15 cellular contexts compared by ENCODE assay signal in genomic region chr9:111915425-111915758, GRCh38. TPM values are rescaled to one million over a fixed set of nuclear protein-coding genes. Genes with fewer than 3 reads are reported as not detected.
DNase-seq lines count a peak whose midpoint lies in the region; ATAC-seq, FAIRE-seq and TF ChIP-seq lines count a peak whose summit lies in the region.
"Had no signal": no experiment of that assay in that cellular context is flagged by ENCODE, and none has a peak within 500 bp of the region (broad histone marks: within the 10 kb centered on the region; RNA-seq: fewer than 3 reads in every experiment).

No MANE protein-coding gene starts in this region.

- BruUV-seq in A673 (replicated peaks; lab: Mats Ljungman, UMichigan), result no TSS peak

- CTCF ChIA-PET in CD8-positive, alpha-beta T cell (lab: Charles Lee), result interaction anchor here (1.4 kb wide), 1 partner anchor 10 kb away, joined by 3 read pairs; no protein-coding TSS in a partner anchor
- CTCF ChIA-PET in activated CD8-positive, alpha-beta T cell treated with anti-CD3 and anti-CD28 coated beads for 36 hours (lab: Charles Lee), result interaction anchor here (0.6 to 2.5 kb wide), 15 partner anchors 10 to 160 kb away, joined by 3 to 15 read pairs (median 4); partner anchors contain the start of gene UGCG
- CTCF ChIA-PET in A673 (lab: Charles Lee), result no interaction called here

- H3F3A ChIP-seq in GM23248 (ENCODE audit: insufficient read depth), result peaks cover 71% of the 10 kb centered on the region

- intact Hi-C loops in CD8-positive, alpha-beta T cell (cut with DNase I, micrococcal nuclease), result loop anchor here in 1 of 2 experiments (2.0 to 10.0 kb wide), 2 partner anchors 19 to 91 kb away; partner anchors contain the start of gene UGCG
- intact Hi-C loops in activated CD8-positive, alpha-beta T cell treated with anti-CD3 and anti-CD28 coated beads for 36 hours (cut with micrococcal nuclease), result loop anchor here (10.0 kb wide), 1 partner anchor 151 kb away; no protein-coding TSS in a partner anchor
- intact Hi-C loops in kidney (cut with DNase I) (no loop called here), A673 (cut with micrococcal nuclease; ENCODE audit: unreplicated experiment) (no loop called here)

- H3K36me3 Mint-ChIP-seq in CD8-positive, alpha-beta T cell, result peaks cover 36% of the 10 kb centered on the region
- H3K36me3 Mint-ChIP-seq in activated CD8-positive, alpha-beta T cell treated with anti-CD3 and anti-CD28 coated beads for 36 hours (ENCODE audit: low read depth), result peaks cover 41% of the 10 kb centered on the region
- H3K36me3 Mint-ChIP-seq in mesothelial cell of epicardium (peaks cover 13% of the 10 kb centered on the region), nephron progenitor cell (ENCODE audit: low read depth) (peaks cover 47% of the 10 kb centered on the region)

- peaks cover 64% of the 10 kb centered on the region for H3K4me1 Mint-ChIP-seq in CD8-positive, alpha-beta T cell (ENCODE audit: low read depth)
- H3K4me1 Mint-ChIP-seq in activated CD8-positive, alpha-beta T cell treated with anti-CD3 and anti-CD28 coated beads for 36 hours (ENCODE audit: low read depth), result peaks cover 65% of the 10 kb centered on the region
- H3K4me1 Mint-ChIP-seq in mesothelial cell of epicardium, result peaks cover 17% of the 10 kb centered on the region
- H3K4me1 Mint-ChIP-seq in nephron progenitor cell, result no peaks in the 10 kb centered on the region

- H3K27ac Mint-ChIP-seq in CD8-positive, alpha-beta T cell, result peak overlapping the region; percentile 9
- peak overlapping the region; percentile 96 for H3K27ac Mint-ChIP-seq in activated CD8-positive, alpha-beta T cell treated with anti-CD3 and anti-CD28 coated beads for 36 hours
- H3K27ac Mint-ChIP-seq in mesothelial cell of epicardium (peak overlapping the region; percentile 62), nephron progenitor cell (no peak overlapping the region)

- TF ChIP-seq CTCF in CD8-positive, alpha-beta T cell (IDR thresholded peaks at IDR 0.05), result no peak
- TF ChIP-seq CTCF in activated CD8-positive, alpha-beta T cell treated with anti-CD3 and anti-CD28 coated beads for 36 hours (IDR thresholded peaks at IDR 0.05), result no peak
- TF ChIP-seq CTCF in mesothelial cell of epicardium (IDR thresholded peaks at IDR 0.05; ENCODE audit: unreplicated experiment), result no peak
- no peak for TF ChIP-seq CTCF in kidney (IDR thresholded peaks at IDR 0.05; ENCODE audit: borderline replicate concordance, extremely low read depth, insufficient read depth)
- no peak for TF ChIP-seq CTCF in A673 (conservative IDR thresholded peaks at IDR 0.05; ENCODE audit: low read depth, low read length)
- TF ChIP-seq CTCF in nephron progenitor cell (IDR thresholded peaks at IDR 0.05), result no peak

- H3K4me1 ChIP-seq in CD8-positive, alpha-beta T cell (ENCODE audit: insufficient read depth, low read length), result peaks cover 46% of the 10 kb centered on the region
- H3K4me1 ChIP-seq in GM23248 (ENCODE audit: insufficient read depth) (peaks cover 44% of the 10 kb centered on the region), kidney (ENCODE audit: control insufficient read depth in 1 of 2, insufficient read depth in 1 of 2, low read depth in 1 of 2, low read length in 2 of 2) (peaks cover 6 to 19% of the 10 kb centered on the region in 2 donors), A673 (ENCODE audit: insufficient read depth, low read length, poor library complexity, severe bottlenecking) (peaks cover 11% of the 10 kb centered on the region)

- H3K36me3 ChIP-seq in CD8-positive, alpha-beta T cell (ENCODE audit: insufficient read depth, low read length), result no peaks in the 10 kb centered on the region
- peaks cover 61% of the 10 kb centered on the region for H3K36me3 ChIP-seq in GM23248 (ENCODE audit: low read depth)
- peaks cover 0 to 3% of the 10 kb centered on the region in 2 donors for H3K36me3 ChIP-seq in kidney (ENCODE audit: control insufficient read depth in 1 of 2, insufficient read depth in 2 of 2, low read length in 2 of 2)
- H3K36me3 ChIP-seq in A673 (ENCODE audit: insufficient read depth, low read length, poor library complexity, severe bottlenecking), result no peaks in the 10 kb centered on the region
- H3K36me3 ChIP-seq: right atrium auricular region had no signal

- H4K20me1 ChIP-seq in GM23248 (ENCODE audit: insufficient read depth), result peaks cover 43% of the 10 kb centered on the region

- 100% methylated on average over 3 of the region's 3 CpGs for WGBS in GM23248 (ENCODE audit: low coverage in 1 of 2, low lambda C conversion rate in 2 of 2, missing lambda C conversion rate in 2 of 2), 2 experiments

- no peak overlapping the region for H3K9ac ChIP-seq in GM23248
- H3K9ac ChIP-seq in kidney (ENCODE audit: low read length in 2 of 2), result no peak overlapping the region

- no peak overlapping the region for H3K4me3 ChIP-seq in CD8-positive, alpha-beta T cell (ENCODE audit: low read depth, low read length)
- H3K4me3 ChIP-seq in GM23248 (0 out of 2 replicates have a peak overlapping the region, but pooled peaks have one; percentile 3), kidney (ENCODE audit: low read length in 2 of 2) (no peak overlapping the region), A673 (ENCODE audit: low read depth, low read length, poor library complexity, severe bottlenecking) (no peak overlapping the region)
- H3K4me3 ChIP-seq: right atrium auricular region had no signal

- H2AFZ ChIP-seq in GM23248, result no peak overlapping the region

- in situ Hi-C loops in GM23248 (cut with MboI), result no loop called here

- no peak for FAIRE-seq in kidney (lab: Jason Lieb, UNC)

- no peaks in the 10 kb centered on the region for H3K27me3 Mint-ChIP-seq in CD8-positive, alpha-beta T cell (ENCODE audit: low read depth)
- H3K27me3 Mint-ChIP-seq in activated CD8-positive, alpha-beta T cell treated with anti-CD3 and anti-CD28 coated beads for 36 hours, result no peaks in the 10 kb centered on the region
- H3K27me3 Mint-ChIP-seq in mesothelial cell of epicardium (ENCODE audit: low read depth) (no peaks in the 10 kb centered on the region), nephron progenitor cell (ENCODE audit: low read depth, poor library complexity) (no peaks in the 10 kb centered on the region)

- no peak overlapping the region for H3K27ac ChIP-seq in CD8-positive, alpha-beta T cell (ENCODE audit: low read depth, low read length)
- no peak overlapping the region for H3K27ac ChIP-seq in GM23248
- no peak overlapping the region for H3K27ac ChIP-seq in kidney (ENCODE audit: low read depth in 2 of 2, low read length in 2 of 2)
- no peak overlapping the region for H3K27ac ChIP-seq in A673 (ENCODE audit: low read depth, low read length, poor library complexity, severe bottlenecking)
- H3K27ac ChIP-seq: right atrium auricular region had no signal

- H3K9me3 ChIP-seq in CD8-positive, alpha-beta T cell (ENCODE audit: low read length), result no peaks in the 10 kb centered on the region
- no peaks in the 10 kb centered on the region for H3K9me3 ChIP-seq in GM23248 (ENCODE audit: low read depth)
- H3K9me3 ChIP-seq in kidney (ENCODE audit: control insufficient read depth in 1 of 2, low read length in 2 of 2), result no peaks in the 10 kb centered on the region
- no peaks in the 10 kb centered on the region for H3K9me3 ChIP-seq in A673 (ENCODE audit: low read depth, low read length, poor library complexity, severe bottlenecking)
- H3K9me3 ChIP-seq: right atrium auricular region had no signal

- H3K79me2 ChIP-seq in GM23248 (ENCODE audit: insufficient read depth), result peaks cover 99% of the 10 kb centered on the region

- no peaks in the 10 kb centered on the region for H3K9me3 Mint-ChIP-seq in CD8-positive, alpha-beta T cell
- no peaks in the 10 kb centered on the region for H3K9me3 Mint-ChIP-seq in activated CD8-positive, alpha-beta T cell treated with anti-CD3 and anti-CD28 coated beads for 36 hours
- H3K9me3 Mint-ChIP-seq in mesothelial cell of epicardium, result no peaks in the 10 kb centered on the region
- H3K9me3 Mint-ChIP-seq in nephron progenitor cell, result no peaks in the 10 kb centered on the region
- H3K9me3 Mint-ChIP-seq: nephron had no signal

- ATAC-seq in CD8-positive, alpha-beta T cell, result no peak
- peak; percentile 25 for ATAC-seq in activated CD8-positive, alpha-beta T cell treated with anti-CD3 and anti-CD28 coated beads for 36 hours
- ATAC-seq: left colon had no signal

- H3K4me2 ChIP-seq in GM23248 (ENCODE audit: unreplicated experiment), result no peak overlapping the region

- H3K4me3 Mint-ChIP-seq in CD8-positive, alpha-beta T cell, result peak overlapping the region; percentile 16
- H3K4me3 Mint-ChIP-seq in activated CD8-positive, alpha-beta T cell treated with anti-CD3 and anti-CD28 coated beads for 36 hours, result peak overlapping the region; percentile 61
- no peak overlapping the region for H3K4me3 Mint-ChIP-seq in mesothelial cell of epicardium
- H3K4me3 Mint-ChIP-seq in nephron progenitor cell, result no peak overlapping the region
- H3K4me3 Mint-ChIP-seq: nephron had no signal

- H3K27me3 ChIP-seq in CD8-positive, alpha-beta T cell (ENCODE audit: insufficient read depth, low read length), result no peaks in the 10 kb centered on the region
- H3K27me3 ChIP-seq in GM23248 (replicated peaks; ENCODE audit: insufficient read depth) (no peaks in the 10 kb centered on the region), A673 (replicated peaks; ENCODE audit: insufficient read depth, low read depth, low read length, poor library complexity) (no peaks in the 10 kb centered on the region)
- H3K27me3 ChIP-seq: right atrium auricular region had no signal

- no peaks in the 10 kb centered on the region for H3K9me2 ChIP-seq in GM23248 (ENCODE audit: insufficient read depth)

- POLR2A ChIA-PET in CD8-positive, alpha-beta T cell (lab: Charles Lee), result interaction anchor here (1.0 to 1.7 kb wide), 3 partner anchors 11 to 19 kb away, joined by 3 to 4 read pairs (median 3); partner anchors contain the start of gene UGCG
- POLR2A ChIA-PET in activated CD8-positive, alpha-beta T cell treated with anti-CD3 and anti-CD28 coated beads for 36 hours (lab: Charles Lee), result interaction anchor here (0.6 to 3.5 kb wide), 12 partner anchors 11 to 464 kb away, joined by 3 to 19 read pairs (median 4); partner anchors contain the start of genes HSDL2 and UGCG
- POLR2A ChIA-PET in A673 (lab: Charles Lee; ENCODE audit: low non-redundant PET), result no interaction called here

- no peak for DNase-seq in CD8-positive, alpha-beta T cell
- no peak for DNase-seq in GM23248
- no peak for DNase-seq in activated CD8-positive, alpha-beta T cell treated with anti-CD3 and anti-CD28 coated beads for 36 hours
- DNase-seq in mesothelial cell of epicardium (ENCODE audit: low spot score in 2 of 2, unreplicated experiment in 2 of 2), result no peak
- DNase-seq in kidney, result no peak
- DNase-seq in A673 (ENCODE audit: low spot score), result no peak
- DNase-seq in nephron progenitor cell, result no peak
- DNase-seq: activated CD4-positive, alpha-beta T cell treated with anti-CD3 and anti-CD28 coated beads for 1 hour; activated gamma-delta T cell treated with Interleukin-2 at 50 U/mL for 16 hours; C1 segment of cervical spinal cord; H7; left colon; stimulated activated CD4-positive, alpha-beta T cell treated with anti-CD3 and anti-CD28 coated beads, Interleukin-4, amount 100 ng/mL, for 1 hour had no signal

RNA-seq across cellular contexts. Expression of gene UGCG, which starts 18.8 kb away (rescaled TPM):
- 10 to 100 TPM; 34.0 to 35.5 TPM for total RNA-seq in CD8-positive, alpha-beta T cell
- 148 and 172 TPM in 2 replicates for total RNA-seq in GM23248 (2014; rRNA removed; shearing (Covaris generic))
- polyA plus RNA-seq in GM23248 (2016; fragmentation: Nextera tagmentation; extraction: Ambion mirVana) (73.1 and 73.6 TPM in 2 replicates), kidney (ENCODE audit: insufficient read depth, low read depth, low replicate concordance) (20.8 TPM)
- total RNA-seq in activated CD8-positive, alpha-beta T cell treated with anti-CD3 and anti-CD28 coated beads for 36 hours, result 10 to 100 TPM; 13.5 to 14.3 TPM
- total RNA-seq in mesothelial cell of epicardium (27.0 to 29.8 TPM (median 27.4 TPM) in 3 replicates), kidney (113 TPM), A673 (2021) (16.7 and 23.1 TPM in 2 replicates)

Comparison
In these comparisons a context has a peak if more than half of its experiments do, and no peak if none do; other contexts are left out.
1. H3K4me3 Mint-ChIP-seq: peak in CD8-positive, alpha-beta T cell (single experiment) and activated CD8-positive, alpha-beta T cell treated with anti-CD3 and anti-CD28 coated beads for 36 hours (single experiment); none in mesothelial cell of epicardium (single experiment) and nephron progenitor cell (single experiment).